In genomic region chr1:53329183-53329544, GRCh38 we compare ENCODE assay signal across 13 cellular contexts. TPM values are rescaled to one million over a fixed set of nuclear protein-coding genes. Genes with fewer than 3 reads are reported as not detected.
DNase-seq lines count a peak whose midpoint lies in the region; ATAC-seq and TF ChIP-seq lines count a peak whose summit lies in the region.
"Had no signal": no experiment of that assay in that cellular context is flagged by ENCODE, and none has a peak within 500 bp of the region (broad histone marks: within the 10 kb centered on the region; RNA-seq: fewer than 3 reads in every experiment).

No MANE protein-coding gene starts in this region.

- H2BK120ac ChIP-seq in mesenchymal stem cell (ENCODE audit: low read depth, low read length) = no peak overlapping the region

- H3K27ac Mint-ChIP-seq in CD14-positive monocyte = no peak overlapping the region
- peak overlapping the region; percentile 79 for H3K27ac Mint-ChIP-seq in activated T-helper 17 cell treated with anti-CD3 and anti-CD28 coated beads, Interleukin-2, amount 50 U/mL, for 72 hours

- H3K79me1 ChIP-seq in mesenchymal stem cell (replicated peaks; ENCODE audit: low read length, poor library complexity, severe bottlenecking) = peaks cover 3% of the 10 kb centered on the region

- H3K18ac ChIP-seq in mesenchymal stem cell (ENCODE audit: low read depth in 1 of 2, low read length in 2 of 2) = no peak overlapping the region

- no peaks in the 10 kb centered on the region for H3K9me3 Mint-ChIP-seq in CD14-positive monocyte
- no peaks in the 10 kb centered on the region for H3K9me3 Mint-ChIP-seq in activated T-helper 17 cell treated with anti-CD3 and anti-CD28 coated beads, Interleukin-2, amount 50 U/mL, for 72 hours

- no peak overlapping the region for H3K23ac ChIP-seq in mesenchymal stem cell (ENCODE audit: low read length in 2 of 2)

- peaks cover 0 to 4% of the 10 kb centered on the region in 2 experiments for H3K36me3 ChIP-seq in mesenchymal stem cell (ENCODE audit: control insufficient read depth in 1 of 2, insufficient read depth in 2 of 2, low read depth in 1 of 2, low read length in 2 of 2)

- peak overlapping the region in 1 of 2 donors; percentile 27 for H3K4me3 Mint-ChIP-seq in CD14-positive monocyte
- peak overlapping the region; percentile 95 for H3K4me3 Mint-ChIP-seq in activated T-helper 17 cell treated with anti-CD3 and anti-CD28 coated beads, Interleukin-2, amount 50 U/mL, for 72 hours

- intact Hi-C loops in CD14-positive monocyte (cut with micrococcal nuclease) = no loop called here

- H3K27ac ChIP-seq in mesenchymal stem cell (ENCODE audit: low read length, poor library complexity, severe bottlenecking) = no peak overlapping the region

- TF ChIP-seq CTCF in CD14-positive monocyte (IDR thresholded peaks at IDR 0.05) (no peak), GM12865 (IDR thresholded peaks at IDR 0.05; ENCODE audit: insufficient read depth, low read depth, low read length, missing control alignments) (no peak)

- peaks cover 10 to 12% of the 10 kb centered on the region in 2 donors for H3K36me3 Mint-ChIP-seq in CD14-positive monocyte
- H3K36me3 Mint-ChIP-seq in activated T-helper 17 cell treated with anti-CD3 and anti-CD28 coated beads, Interleukin-2, amount 50 U/mL, for 72 hours (ENCODE audit: low read depth) = peaks cover 36% of the 10 kb centered on the region

- H3K4me2 ChIP-seq in mesenchymal stem cell (ENCODE audit: low read length, poor library complexity, severe bottlenecking) = no peak overlapping the region

- H3K4me1 ChIP-seq in mesenchymal stem cell (ENCODE audit: control insufficient read depth, insufficient read depth, low read depth, low read length) = peaks cover 25% of the 10 kb centered on the region

- DNase-seq in CD14-positive monocyte (ENCODE audit: low spot score) (peak; percentile 27), GM12865 (ENCODE audit: low read depth) (no peak), mesenteric fat pad (ENCODE audit: low spot score) (peak; percentile 86), NCI-H774 (lab: John Stamatoyannopoulos, UW) (no peak), mesenchymal stem cell (no peak)
- DNase-seq: glutamatergic neuron, GOT3, mammary epithelial cell, NCI-H187 treated with DMSO at 0.1 percent for 48 hours had no signal

- no peak overlapping the region for H2BK15ac ChIP-seq in mesenchymal stem cell (ENCODE audit: low read depth, poor library complexity, severe bottlenecking)

- ATAC-seq in activated T-helper 17 cell treated with anti-CD3 and anti-CD28 coated beads, Interleukin-2, amount 50 U/mL, for 72 hours (replicated peaks) = no peak
- no peak for ATAC-seq in HG02885 (IDR thresholded peaks at IDR 0.05; ENCODE audit: poor library complexity, unreplicated experiment)
- no peak for ATAC-seq in HG02840 (IDR thresholded peaks at IDR 0.05; ENCODE audit: low FRiP score, unreplicated experiment)
- ATAC-seq: K562 had no signal

- no peak overlapping the region for H3K4ac ChIP-seq in mesenchymal stem cell (ENCODE audit: low read depth in 1 of 2, low read length in 2 of 2)

- H3K4me3 ChIP-seq in GM12865 (ENCODE audit: low read depth, low read length) = peak overlapping the region; percentile 48
- no peak overlapping the region for H3K4me3 ChIP-seq in mesenchymal stem cell (ENCODE audit: insufficient read depth in 1 of 2, low read depth in 1 of 2, low read length in 2 of 2)
- H3K4me3 ChIP-seq: K562 had no signal

- no peaks in the 10 kb centered on the region for H3K9me3 ChIP-seq in mesenchymal stem cell (ENCODE audit: control insufficient read depth, low read length)

- peaks cover 49% of the 10 kb centered on the region for H3K4me1 Mint-ChIP-seq in CD14-positive monocyte
- H3K4me1 Mint-ChIP-seq in activated T-helper 17 cell treated with anti-CD3 and anti-CD28 coated beads, Interleukin-2, amount 50 U/mL, for 72 hours = peaks cover 17% of the 10 kb centered on the region

- H2AFZ ChIP-seq in mesenchymal stem cell (ENCODE audit: low read depth, low read length) = no peak overlapping the region

- 94% methylated on average over 7 of the region's 9 CpGs for WGBS in mesenchymal stem cell

- H2AK5ac ChIP-seq in mesenchymal stem cell (ENCODE audit: low read length, severe bottlenecking) = no peak overlapping the region

- H4K91ac ChIP-seq in mesenchymal stem cell (ENCODE audit: low read length) = no peak overlapping the region

- peaks cover 0 to 6% (median 1%) of the 10 kb centered on the region in 3 donors for H3K27me3 Mint-ChIP-seq in CD14-positive monocyte (ENCODE audit: low read depth in 3 of 3)
- H3K27me3 Mint-ChIP-seq in activated T-helper 17 cell treated with anti-CD3 and anti-CD28 coated beads, Interleukin-2, amount 50 U/mL, for 72 hours = no peaks in the 10 kb centered on the region

- no peaks in the 10 kb centered on the region for H3K27me3 ChIP-seq in mesenchymal stem cell (ENCODE audit: control insufficient read depth in 1 of 2, insufficient read depth in 1 of 2, low read length in 2 of 2)

- H3K14ac ChIP-seq in mesenchymal stem cell (ENCODE audit: low read length in 2 of 2) = no peak overlapping the region

- H4K8ac ChIP-seq in mesenchymal stem cell (ENCODE audit: low read length) = no peak overlapping the region

- no peak overlapping the region for H3K9ac ChIP-seq in mesenchymal stem cell (ENCODE audit: low read length)

- peak overlapping the region in 1 of 2 experiments; percentile 12 for H2BK12ac ChIP-seq in mesenchymal stem cell (ENCODE audit: low read length in 2 of 2)

- H2BK5ac ChIP-seq in mesenchymal stem cell (ENCODE audit: low read depth, low read length, poor library complexity, severe bottlenecking) = no peak overlapping the region

RNA-seq across cellular contexts. Expression of gene LRP8, which starts 1.3 kb away (rescaled TPM):
- under 1 TPM; 0.76 to 0.95 TPM for polyA plus RNA-seq in CD14-positive monocyte
- total RNA-seq in activated T-helper 17 cell treated with anti-CD3 and anti-CD28 coated beads, Interleukin-2, amount 50 U/mL, for 72 hours = 10 to 100 TPM; 36.0 to 68.1 TPM
- total RNA-seq in mesenteric fat pad = 9.9 TPM
- 19.5 TPM for polyA plus RNA-seq in mesenchymal stem cell (2013, experiment 1 of 2)
- 17.4 TPM for polyA plus RNA-seq in mesenchymal stem cell (2013, experiment 2 of 2)

Comparison
In these comparisons a context has a peak if more than half of its experiments do, and no peak if none do; other contexts are left out.
1. DNase-seq: peak in CD14-positive monocyte (single experiment) and mesenteric fat pad (single experiment); none in GM12865 (single experiment), NCI-H774 (single experiment) and mesenchymal stem cell (single experiment).